Comparison of ENCODE assay signal across 8 cellular contexts in the genomic region with DNA sequence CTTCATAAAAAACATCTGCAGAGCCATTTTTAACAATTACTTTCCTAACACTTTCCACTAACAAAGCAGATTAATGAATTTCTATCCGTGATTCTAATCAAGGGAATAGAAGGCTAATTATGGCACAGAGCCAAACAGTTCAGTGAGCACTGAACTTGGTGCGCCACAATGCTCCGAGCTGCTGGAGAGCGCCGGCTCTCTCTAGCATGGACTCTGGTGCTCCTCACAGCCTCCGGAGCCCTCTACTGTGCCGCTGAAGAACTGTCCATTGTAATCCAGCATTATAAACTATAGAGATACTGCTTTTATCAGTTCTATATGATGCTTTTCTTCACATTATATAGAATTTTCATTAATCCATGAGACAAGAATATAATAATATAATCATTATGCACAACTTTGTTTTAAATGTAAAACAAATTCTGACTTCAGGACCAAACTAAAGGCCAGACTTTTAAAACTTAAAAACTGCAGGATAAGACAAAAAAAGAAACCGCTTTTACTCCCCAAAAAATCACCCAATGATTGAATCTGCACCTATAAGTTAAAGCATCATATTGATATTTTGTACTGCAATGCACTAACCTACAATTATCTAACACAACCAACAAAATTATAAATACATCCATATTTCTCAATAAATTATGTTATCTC.
A peak's percentile ranks its signal among the peaks of the same experiment; 100 is the strongest.
DNase-seq lines count a peak whose midpoint lies in the region; ATAC-seq, FAIRE-seq and TF ChIP-seq lines count a peak whose summit lies in the region.

No MANE protein-coding gene starts in this region.

- TF ChIP-seq CTCF in AG04450 (IDR thresholded peaks at IDR 0.05; ENCODE audit: low read depth, low read length) (peak; percentile 96), OCI-LY7 (conservative IDR thresholded peaks at IDR 0.05; ENCODE audit: low read length) (peak; percentile 54), endothelial cell of umbilical vein (IDR thresholded peaks at IDR 0.05; ENCODE audit: extremely low read depth in 1 of 2, insufficient read depth in 1 of 2, low read depth in 1 of 2, low read length in 2 of 2) (peak; percentile 61 to 65), mucosa of descending colon (IDR thresholded peaks at IDR 0.05) (peak; percentile 38)

- H3K9me1 ChIP-seq in endothelial cell of umbilical vein (replicated peaks; ENCODE audit: control insufficient read depth, extremely low read depth, insufficient read depth, low read length): no peaks in the 10 kb centered on the region

- H3K9me2 ChIP-seq in OCI-LY7 (ENCODE audit: insufficient read depth, low read length): no peaks in the 10 kb centered on the region

- DNase-seq in AG04450 (ENCODE audit: low read depth, low spot score) (peak; percentile 51), HPDE6-E6E7 (ENCODE audit: extremely low spot score) (peak; percentile 52), OCI-LY7 (ENCODE audit: low spot score) (no peak), endothelial cell of umbilical vein (ENCODE audit: low read depth, low spot score) (peak; percentile 74), mucosa of descending colon (peak; percentile 65 to 77 (median 72)), RPMI8226 (no peak)
- DNase-seq in activated naive CD4-positive, alpha-beta T cell treated with Interleukin-2 at 50 U/mL for 16 hours: no peak

- ATAC-seq in mucosa of descending colon (peak; percentile 100), HG02610 (IDR thresholded peaks at IDR 0.05; ENCODE audit: unreplicated experiment) (no peak)

- no peak overlapping the region for H3K27ac ChIP-seq in AG04450 (ENCODE audit: low read depth, low read length)
- no peak overlapping the region for H3K27ac ChIP-seq in OCI-LY7 (ENCODE audit: low read depth, low read length, poor library complexity, severe bottlenecking)
- no peak overlapping the region for H3K27ac ChIP-seq in endothelial cell of umbilical vein (ENCODE audit: insufficient read depth, low read depth, low read length)

- no peak overlapping the region for H3K4me3 ChIP-seq in AG04450 (ENCODE audit: low read depth, low read length)
- no peak overlapping the region for H3K4me3 ChIP-seq in OCI-LY7 (ENCODE audit: low read depth, low read length, poor library complexity, severe bottlenecking)
- H3K4me3 ChIP-seq in endothelial cell of umbilical vein (replicated peaks in 1 of 3; ENCODE audit: insufficient read depth in 1 of 3, low read depth in 1 of 3, low read length in 3 of 3): no peak overlapping the region
- no peak overlapping the region for H3K4me3 ChIP-seq in mucosa of descending colon

- H2AFZ ChIP-seq in OCI-LY7 (ENCODE audit: low read length) (no peak overlapping the region), endothelial cell of umbilical vein (ENCODE audit: low read depth, low read length) (no peak overlapping the region)

- H3K79me2 ChIP-seq in OCI-LY7 (ENCODE audit: insufficient read depth, low read depth, low read length): peaks cover 4% of the 10 kb centered on the region; the same call in 1 of the 2 replicates
- no peaks in the 10 kb centered on the region for H3K79me2 ChIP-seq in endothelial cell of umbilical vein (ENCODE audit: control insufficient read depth, insufficient read depth, low read length)

- H3K27me3 ChIP-seq in AG04450 (ENCODE audit: control insufficient read depth, insufficient read depth, low read length) (no peaks in the 10 kb centered on the region), endothelial cell of umbilical vein (ENCODE audit: control insufficient read depth in 2 of 2, insufficient read depth in 2 of 2, low read length in 2 of 2) (no peaks in the 10 kb centered on the region)

- CTCF ChIA-PET in AG04450 (lab: Charles Lee) (interaction anchor here (0.7 to 2.3 kb wide), 23 partner anchors 10 to 967 kb away, joined by 3 to 13 read pairs (median 3); a partner anchor contains a TSS), OCI-LY7 (lab: Charles Lee; ENCODE audit: unreplicated experiment) (no interaction called here), endothelial cell of umbilical vein (lab: Charles Lee) (interaction anchor here (0.5 to 1.6 kb wide), 17 partner anchors 10 to 969 kb away, joined by 3 to 10 read pairs (median 4); no protein-coding TSS in a partner anchor)

- dilution Hi-C loops in endothelial cell of umbilical vein (cut with MboI; ENCODE audit: extremely low pct_ligation_motif_present, low sequenced_read_pairs): no loop called here

- POLR2A ChIA-PET in AG04450 (lab: Yijun Ruan, JAX): no interaction called here
- POLR2A ChIA-PET in OCI-LY7 (lab: Charles Lee): no interaction called here
- POLR2A ChIA-PET in endothelial cell of umbilical vein (lab: Charles Lee): no interaction called here

- H3K4me2 ChIP-seq in OCI-LY7 (ENCODE audit: low read length) (no peak overlapping the region), endothelial cell of umbilical vein (ENCODE audit: insufficient read depth, low read length) (no peak overlapping the region)

- H4K20me1 ChIP-seq in OCI-LY7 (ENCODE audit: insufficient read depth, low read length): no peaks in the 10 kb centered on the region
- no peaks in the 10 kb centered on the region for H4K20me1 ChIP-seq in endothelial cell of umbilical vein (replicated peaks; ENCODE audit: control insufficient read depth, extremely low read depth, insufficient read depth, low read length)

- intact Hi-C loops in OCI-LY7 (cut with micrococcal nuclease; ENCODE audit: unreplicated experiment): no loop called here
- intact Hi-C loops in endothelial cell of umbilical vein (cut with micrococcal nuclease): loop anchor here (1.0 to 2.0 kb wide), 5 partner anchors 113 to 967 kb away; no protein-coding TSS in a partner anchor
- intact Hi-C loops in mucosa of descending colon (cut with DNase I, micrococcal nuclease): no loop called here

- H3K4me1 ChIP-seq in OCI-LY7 (ENCODE audit: insufficient read depth, low read length, poor library complexity, severe bottlenecking) (peaks cover 9% of the 10 kb centered on the region), endothelial cell of umbilical vein (ENCODE audit: control insufficient read depth, extremely low read depth, insufficient read depth, low read length) (no peaks in the 10 kb centered on the region), mucosa of descending colon (ENCODE audit: low read depth) (no peaks in the 10 kb centered on the region)

- TF ChIP-seq POLR2A in endothelial cell of umbilical vein (IDR thresholded peaks at IDR 0.05; ENCODE audit: low read depth, low read length): no peak

- H3K9me3 ChIP-seq in AG04450 (ENCODE audit: control insufficient read depth, insufficient read depth, low read length) (peaks cover 4% of the 10 kb centered on the region; the same call in 1 of the 2 replicates), OCI-LY7 (ENCODE audit: low read length) (peaks cover 2% of the 10 kb centered on the region; the same call in 1 of the 2 replicates), endothelial cell of umbilical vein (replicated peaks; ENCODE audit: control insufficient read depth, insufficient read depth, low read length) (no peaks in the 10 kb centered on the region), mucosa of descending colon (peaks cover 4% of the 10 kb centered on the region)

- H3K36me3 ChIP-seq in OCI-LY7 (ENCODE audit: insufficient read depth, low read length) (peaks cover 49% of the 10 kb centered on the region), endothelial cell of umbilical vein (ENCODE audit: control insufficient read depth in 2 of 2, extremely low read depth in 1 of 2, insufficient read depth in 2 of 2, low read length in 2 of 2) (no peaks in the 10 kb centered on the region), mucosa of descending colon (ENCODE audit: low read depth) (no peaks in the 10 kb centered on the region)

- BruUV-seq in OCI-LY7 (replicated peaks; lab: Mats Ljungman, UMichigan): no TSS peak
- BruUV-seq in endothelial cell of umbilical vein (replicated peaks; lab: Mats Ljungman, UMichigan): no TSS peak

- peak; percentile 77 for FAIRE-seq in endothelial cell of umbilical vein (lab: Jason Lieb, UNC)

- H3K9ac ChIP-seq in endothelial cell of umbilical vein (replicated peaks; ENCODE audit: extremely low read depth, insufficient read depth, low read length): no peak overlapping the region

TF ChIP-seq in endothelial cell of umbilical vein, 7 proteins besides CTCF, POLR2A, EP300 and RAD21:
- no peak for TF ChIP-seq MYC (IDR thresholded peaks at IDR 0.05; ENCODE audit: low read depth, low read length)
- TF ChIP-seq JUN (IDR thresholded peaks at IDR 0.05; ENCODE audit: borderline replicate concordance, insufficient read depth, insufficient read length, low read depth): no peak
- TF ChIP-seq FOS (IDR thresholded peaks at IDR 0.05; ENCODE audit: borderline replicate concordance, insufficient read depth, low read length): no peak
- TF ChIP-seq, protein P1, sequence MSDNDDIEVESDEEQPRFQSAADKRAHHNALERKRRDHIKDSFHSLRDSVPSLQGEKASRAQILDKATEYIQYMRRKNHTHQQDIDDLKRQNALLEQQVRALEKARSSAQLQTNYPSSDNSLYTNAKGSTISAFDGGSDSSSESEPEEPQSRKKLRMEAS (IDR thresholded peaks at IDR 0.05; ENCODE audit: insufficient read depth, insufficient read length): no peak
- no peak for TF ChIP-seq EZH2 (IDR thresholded peaks at IDR 0.05; ENCODE audit: borderline replicate concordance, low read depth, low read length, severe bottlenecking)
- no peak for TF ChIP-seq GATA2 (IDR thresholded peaks at IDR 0.05; ENCODE audit: insufficient read depth, insufficient read length, low read depth, low read length)
- no peak for TF ChIP-seq POLR2AphosphoS5 (IDR thresholded peaks at IDR 0.05; ENCODE audit: insufficient read depth, low read depth, low read length)

Comparison
In these comparisons a context has a peak if more than half of its experiments do, and no peak if none do; other contexts are left out.
1. DNase-seq: peak in AG04450 (single experiment), HPDE6-E6E7 (single experiment), endothelial cell of umbilical vein (single experiment) and mucosa of descending colon (3 of 3); none in OCI-LY7 (single experiment), RPMI8226 (single experiment) and activated naive CD4-positive, alpha-beta T cell treated with Interleukin-2 at 50 U/mL for 16 hours (single experiment).
2. CTCF ChIP-seq: peak in every context shown above with its lines; median percentile 96 in AG04450; 63 in endothelial cell of umbilical vein; 54 in OCI-LY7; 38 in mucosa of descending colon.